8 cellular contexts compared by ENCODE assay signal in the genomic region with DNA sequence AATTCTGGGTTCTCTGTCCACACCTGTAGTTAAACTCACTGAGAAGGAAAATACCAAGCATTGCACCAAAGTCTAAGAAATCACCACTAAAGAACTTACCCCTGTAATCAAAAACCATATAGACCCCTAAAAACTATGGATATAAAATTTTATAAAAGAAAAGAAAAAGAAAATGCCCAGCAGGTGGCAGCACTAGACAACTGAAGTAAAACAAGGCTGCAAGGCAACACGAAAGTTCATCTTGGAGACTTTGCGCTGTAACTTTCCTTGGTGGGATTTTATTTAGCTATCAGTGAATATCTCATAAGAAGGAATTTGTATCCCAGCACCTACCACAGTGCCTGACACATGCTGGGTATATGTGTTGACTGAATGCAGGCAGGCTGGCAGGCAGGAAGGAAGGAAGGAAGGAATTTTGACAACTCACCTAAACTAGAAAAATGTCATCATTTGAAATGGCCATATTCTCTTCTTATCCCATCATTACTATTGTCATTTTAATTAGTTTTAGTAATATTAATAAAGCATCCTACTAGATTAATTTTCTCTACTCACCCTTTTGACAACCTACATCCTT.
DNase-seq lines count a peak whose midpoint lies in the region; ATAC-seq, FAIRE-seq and TF ChIP-seq lines count a peak whose summit lies in the region.

No MANE protein-coding gene starts in this region.

- no peaks in the 10 kb centered on the region for H3K36me3 ChIP-seq in endothelial cell of umbilical vein (ENCODE audit: control insufficient read depth in 2 of 2, extremely low read depth in 1 of 2, insufficient read depth in 2 of 2, low read length in 2 of 2)
- no peaks in the 10 kb centered on the region for H3K36me3 ChIP-seq in naive thymus-derived CD4-positive, alpha-beta T cell (ENCODE audit: control insufficient read depth in 2 of 3, insufficient read depth in 3 of 3, low read length in 3 of 3)

- no peak overlapping the region for H2AFZ ChIP-seq in endothelial cell of umbilical vein (ENCODE audit: low read depth, low read length)

- no peak for TF ChIP-seq POLR2A in endothelial cell of umbilical vein (IDR thresholded peaks at IDR 0.05; ENCODE audit: low read depth, low read length)

- H3K79me2 ChIP-seq in endothelial cell of umbilical vein (ENCODE audit: control insufficient read depth, insufficient read depth, low read length), result no peaks in the 10 kb centered on the region

- H3K9ac ChIP-seq in endothelial cell of umbilical vein (replicated peaks; ENCODE audit: extremely low read depth, insufficient read depth, low read length), result no peak overlapping the region

- intact Hi-C loops in endothelial cell of umbilical vein (cut with micrococcal nuclease), result loop anchor here (1.0 to 5.0 kb wide), 8 partner anchors 67 to 452 kb away; no protein-coding TSS in a partner anchor
- intact Hi-C loops in naive thymus-derived CD4-positive, alpha-beta T cell (cut with micrococcal nuclease), result loop anchor here (1.0 to 5.0 kb wide), 8 partner anchors 26 to 746 kb away; partner anchors contain the start of gene ETV6 (in 1 of the 2)

- FAIRE-seq in endothelial cell of umbilical vein (lab: Jason Lieb, UNC), result peak; percentile 96

- no peaks in the 10 kb centered on the region for H3K9me3 ChIP-seq in endothelial cell of umbilical vein (replicated peaks; ENCODE audit: control insufficient read depth, insufficient read depth, low read length)
- H3K9me3 ChIP-seq in naive thymus-derived CD4-positive, alpha-beta T cell (ENCODE audit: control insufficient read depth in 2 of 3, low read length in 3 of 3), result no peaks in the 10 kb centered on the region

- no peak overlapping the region for H3K27ac ChIP-seq in endothelial cell of umbilical vein (ENCODE audit: insufficient read depth, low read depth, low read length)
- no peak overlapping the region for H3K27ac ChIP-seq in naive thymus-derived CD4-positive, alpha-beta T cell (ENCODE audit: low read depth, low read length)

- peak in 1 of 2 donors; percentile 16 for TF ChIP-seq CTCF in endothelial cell of umbilical vein (IDR thresholded peaks at IDR 0.05; ENCODE audit: extremely low read depth in 1 of 2, insufficient read depth in 1 of 2, low read depth in 1 of 2, low read length in 2 of 2)

- H3K9me3 Mint-ChIP-seq in naive thymus-derived CD4-positive, alpha-beta T cell, result peaks cover 0 to 4% (median 0%) of the 10 kb centered on the region in 11 donors

- peaks cover 0 to 10% (median 4%) of the 10 kb centered on the region in 7 donors for H3K4me1 Mint-ChIP-seq in naive thymus-derived CD4-positive, alpha-beta T cell

- CTCF ChIA-PET in endothelial cell of umbilical vein (lab: Charles Lee), result interaction anchor here (0.6 to 10.2 kb wide), 52 partner anchors 10 to 470 kb away, joined by 3 to 429 read pairs (median 4); partner anchors contain the start of gene ETV6
- CTCF ChIA-PET in naive thymus-derived CD4-positive, alpha-beta T cell (lab: Charles Lee), result interaction anchor here (0.5 to 11.4 kb wide), 18 partner anchors 26 to 941 kb away, joined by 3 to 213 read pairs (median 3); no protein-coding TSS in a partner anchor

- no TSS peak for BruUV-seq in endothelial cell of umbilical vein (replicated peaks; lab: Mats Ljungman, UMichigan)

- dilution Hi-C loops in endothelial cell of umbilical vein (cut with MboI; ENCODE audit: extremely low pct_ligation_motif_present, low sequenced_read_pairs), result loop anchor here (25.0 kb wide), 1 partner anchor 456 kb away; no protein-coding TSS in a partner anchor

- peaks cover 8% of the 10 kb centered on the region for H3K4me1 ChIP-seq in endothelial cell of umbilical vein (ENCODE audit: control insufficient read depth, extremely low read depth, insufficient read depth, low read length)
- no peaks in the 10 kb centered on the region for H3K4me1 ChIP-seq in naive thymus-derived CD4-positive, alpha-beta T cell (ENCODE audit: control insufficient read depth in 2 of 2, insufficient read depth in 2 of 2, low read length in 2 of 2)

- peaks cover 0 to 14% (median 0%) of the 10 kb centered on the region in 5 donors for H3K27me3 Mint-ChIP-seq in naive thymus-derived CD4-positive, alpha-beta T cell

- no peak overlapping the region for H3K4me2 ChIP-seq in endothelial cell of umbilical vein (ENCODE audit: insufficient read depth, low read length)

- H3K4me3 ChIP-seq in endothelial cell of umbilical vein (replicated peaks in 1 of 3; ENCODE audit: insufficient read depth in 1 of 3, low read depth in 1 of 3, low read length in 3 of 3), result no peak overlapping the region
- H3K4me3 ChIP-seq in naive thymus-derived CD4-positive, alpha-beta T cell (ENCODE audit: low read length), result no peak overlapping the region

- POLR2A ChIA-PET in endothelial cell of umbilical vein (lab: Charles Lee), result no interaction called here
- POLR2A ChIA-PET in naive thymus-derived CD4-positive, alpha-beta T cell (lab: Charles Lee), result interaction anchor here (0.6 to 1.7 kb wide), 4 partner anchors 23 to 452 kb away, joined by 3 to 6 read pairs (median 4); no protein-coding TSS in a partner anchor

- ATAC-seq in naive thymus-derived CD4-positive, alpha-beta T cell, result peak; percentile 60
- ATAC-seq in stimulated activated naive CD8-positive, alpha-beta T cell treated with anti-CD3 and anti-CD28 coated beads, Interleukin-15, Interleukin-2, amounts not matched to agents 100 U/mL and 50 U/mL, for 24 hours, result no peak
- no peak for ATAC-seq in HG03139 (IDR thresholded peaks at IDR 0.05; ENCODE audit: unreplicated experiment)

- DNase-seq in CD1c-positive myeloid dendritic cell (ENCODE audit: extremely low spot score) (peak; percentile 89), HPDE6-E6E7 (ENCODE audit: extremely low spot score) (peak; percentile 13), NCI-H82 treated with DMSO at 0.1 percent for 48 hours (lab: John Stamatoyannopoulos, UW; ENCODE audit: unreplicated experiment) (peak; percentile 37), endothelial cell of umbilical vein (ENCODE audit: low read depth, low spot score) (peak; percentile 65)
- peak; percentile 26 to 42 for DNase-seq in activated CD8-positive, alpha-beta memory T cell treated with anti-CD3 and anti-CD28 coated beads for 4 hours (ENCODE audit: low read depth in 2 of 2)
- DNase-seq in naive thymus-derived CD4-positive, alpha-beta T cell, result peak; percentile 22 to 73 (median 64)
- DNase-seq in stimulated activated naive CD8-positive, alpha-beta T cell treated with anti-CD3 and anti-CD28 coated beads, Interleukin-15, Interleukin-2, amounts not matched to agents 100 U/mL and 50 U/mL, for 24 hours, result peak; percentile 72

- H3K27ac Mint-ChIP-seq in naive thymus-derived CD4-positive, alpha-beta T cell, result peak overlapping the region in 2 of 9 donors; percentile 28 to 88

- H3K9me1 ChIP-seq in endothelial cell of umbilical vein (replicated peaks; ENCODE audit: control insufficient read depth, extremely low read depth, insufficient read depth, low read length), result no peaks in the 10 kb centered on the region

- H4K20me1 ChIP-seq in endothelial cell of umbilical vein (replicated peaks; ENCODE audit: control insufficient read depth, extremely low read depth, insufficient read depth, low read length), result no peaks in the 10 kb centered on the region

- H3K36me3 Mint-ChIP-seq in naive thymus-derived CD4-positive, alpha-beta T cell, result no peaks in the 10 kb centered on the region

- no peaks in the 10 kb centered on the region for H3K27me3 ChIP-seq in endothelial cell of umbilical vein (ENCODE audit: control insufficient read depth in 2 of 2, insufficient read depth in 2 of 2, low read length in 2 of 2)
- H3K27me3 ChIP-seq in naive thymus-derived CD4-positive, alpha-beta T cell (ENCODE audit: control insufficient read depth in 2 of 2, insufficient read depth in 2 of 2, low read length in 2 of 2), result no peaks in the 10 kb centered on the region

- H3K4me3 Mint-ChIP-seq in naive thymus-derived CD4-positive, alpha-beta T cell, result peak overlapping the region in 1 of 10 donors; percentile 65

TF ChIP-seq in endothelial cell of umbilical vein, 7 proteins besides CTCF, POLR2A, EP300 and RAD21:
- no peak for TF ChIP-seq JUN (IDR thresholded peaks at IDR 0.05; ENCODE audit: borderline replicate concordance, insufficient read depth, insufficient read length, low read depth)
- no peak for TF ChIP-seq POLR2AphosphoS5 (IDR thresholded peaks at IDR 0.05; ENCODE audit: insufficient read depth, low read depth, low read length)
- TF ChIP-seq GATA2 (IDR thresholded peaks at IDR 0.05; ENCODE audit: insufficient read depth, insufficient read length, low read depth, low read length), result no peak
- TF ChIP-seq, protein P1, sequence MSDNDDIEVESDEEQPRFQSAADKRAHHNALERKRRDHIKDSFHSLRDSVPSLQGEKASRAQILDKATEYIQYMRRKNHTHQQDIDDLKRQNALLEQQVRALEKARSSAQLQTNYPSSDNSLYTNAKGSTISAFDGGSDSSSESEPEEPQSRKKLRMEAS (IDR thresholded peaks at IDR 0.05; ENCODE audit: insufficient read depth, insufficient read length), result no peak
- TF ChIP-seq MYC (IDR thresholded peaks at IDR 0.05; ENCODE audit: low read depth, low read length), result no peak
- no peak for TF ChIP-seq EZH2 (IDR thresholded peaks at IDR 0.05; ENCODE audit: borderline replicate concordance, low read depth, low read length, severe bottlenecking)
- TF ChIP-seq FOS (IDR thresholded peaks at IDR 0.05; ENCODE audit: borderline replicate concordance, insufficient read depth, low read length), result no peak

Comparison
In these comparisons a context has a peak if more than half of its experiments do, and no peak if none do; other contexts are left out.
1. DNase-seq: peak in every context shown above with its lines; median percentile 89 in CD1c-positive myeloid dendritic cell; 72 in stimulated activated naive CD8-positive, alpha-beta T cell treated with anti-CD3 and anti-CD28 coated beads, Interleukin-15, Interleukin-2, amounts not matched to agents 100 U/mL and 50 U/mL, for 24 hours; 65 in endothelial cell of umbilical vein; 64 in naive thymus-derived CD4-positive, alpha-beta T cell; 37 in NCI-H82 treated with DMSO at 0.1 percent for 48 hours; 34 in activated CD8-positive, alpha-beta memory T cell treated with anti-CD3 and anti-CD28 coated beads for 4 hours; 13 in HPDE6-E6E7.